In the genomic region with DNA sequence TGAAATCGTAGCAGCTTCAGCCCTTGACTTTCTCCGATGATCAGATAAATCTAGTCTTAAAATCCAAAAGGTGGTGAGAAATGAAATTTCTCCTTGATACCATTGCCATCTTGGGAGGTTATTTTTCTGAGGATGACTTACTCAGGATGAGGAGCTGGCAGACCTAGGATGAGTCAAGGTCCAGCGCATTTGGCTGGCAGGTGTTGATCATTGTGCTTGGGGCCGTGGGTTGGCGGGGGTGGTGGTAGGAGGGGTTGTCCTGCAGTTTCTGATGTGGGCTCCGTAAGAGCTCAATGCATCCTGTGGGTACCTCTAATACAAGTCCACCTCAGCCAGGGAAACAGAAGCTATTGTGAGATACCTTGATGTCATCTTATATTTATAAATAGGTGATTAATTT, we compare ENCODE assay signal across 22 cellular contexts.
DNase-seq lines count a peak whose midpoint lies in the region; ATAC-seq and TF ChIP-seq lines count a peak whose summit lies in the region.
"Had no signal": no experiment of that assay in that cellular context is flagged by ENCODE, and none has a peak within 500 bp of the region (broad histone marks: within the 10 kb centered on the region; RNA-seq: fewer than 3 reads in every experiment).

No MANE protein-coding gene starts in this region.

- in situ Hi-C loops in GM13976 (cut with MboI; ENCODE audit: low sequenced_read_pairs, unreplicated experiment): no loop called here

- POLR2A ChIA-PET in RWPE1 (lab: Yijun Ruan, JAX; ENCODE audit: low non-redundant PET): no interaction called here

- CTCF ChIA-PET in RWPE1 (lab: Yijun Ruan, JAX): interaction anchor here (0.6 to 2.1 kb wide), 6 partner anchors 10 to 280 kb away, joined by 3 to 7 read pairs (median 3); no protein-coding TSS in a partner anchor

- H3K9me3 ChIP-seq in BE2C: no peaks in the 10 kb centered on the region
- H3K9me3 ChIP-seq: BLaER1 had no signal

- no peaks in the 10 kb centered on the region for H3K27me3 ChIP-seq in BE2C
- H3K27me3 ChIP-seq: BLaER1 had no signal

- ATAC-seq in activated CD4-positive, CD25-positive, alpha-beta regulatory T cell treated with anti-CD3 and anti-CD28 coated beads, Interleukin-2, amount 50 U/mL, for 24 hours: no peak

- DNase-seq in BE2C (peak; percentile 16), COLO668 (lab: John Stamatoyannopoulos, UW; ENCODE audit: unreplicated experiment) (peak; percentile 13), RWPE1 (ENCODE audit: low spot score) (peak; percentile 7), islet precursor cell (peak; percentile 77), T1000 (lab: John Stamatoyannopoulos, UW) (no peak), GM13976 (ENCODE audit: low spot score) (no peak)
- DNase-seq: Calu3; CD4-positive, alpha-beta memory T cell; DMS153; GOT3; HCEC 1CT; KBM-7; NCI-H1105 treated with DMSO at 0.1 percent for 48 hours; NCI-H1694 treated with DMSO at 0.1 percent for 48 hours; NCI-H2081 treated with DMSO at 0.1 percent for 48 hours; NCI-H510A treated with DMSO at 0.1 percent for 48 hours; NCI-H774; OCI-M1; SHP77 treated with DMSO at 0.1 percent for 48 hours; T-helper 1 cell had no signal

- H3K4me3 ChIP-seq in BE2C (ENCODE audit: low read depth, low read length): no peak overlapping the region
- H3K4me3 ChIP-seq: BLaER1 had no signal

- H3K4me1 ChIP-seq in BE2C: peaks cover 22% of the 10 kb centered on the region
- H3K4me1 ChIP-seq: BLaER1 had no signal

- no peak for TF ChIP-seq CTCF in BE2C (IDR thresholded peaks at IDR 0.05; ENCODE audit: low read depth, low read length)
- TF ChIP-seq CTCF in RWPE1 (conservative IDR thresholded peaks at IDR 0.05; ENCODE audit: low read depth): no peak
- no peak for TF ChIP-seq CTCF in GM13976 (IDR thresholded peaks at IDR 0.05; ENCODE audit: borderline replicate concordance, control extremely low read depth, extremely low read depth, insufficient read depth, missing control alignments)

- no peaks in the 10 kb centered on the region for H3K36me3 ChIP-seq in BE2C
- H3K36me3 ChIP-seq: BLaER1 had no signal

- H3K27ac ChIP-seq in RWPE1: no peak overlapping the region
- H3K27ac ChIP-seq: BLaER1 had no signal

Comparison
In these comparisons a context has a peak if more than half of its experiments do, and no peak if none do; other contexts are left out.
1. DNase-seq: peak in BE2C (single experiment), COLO668 (single experiment), RWPE1 (single experiment) and islet precursor cell (single experiment); none in T1000 (single experiment) and GM13976 (single experiment).